ENCODE assay signal across 9 cellular contexts in genomic region chr12:6551063-6551461, GRCh38. TPM values are rescaled to one million over a fixed set of nuclear protein-coding genes. Genes with fewer than 3 reads are reported as not detected.
A peak's percentile ranks its signal among the peaks of the same experiment; 100 is the strongest.
DNase-seq lines count a peak whose midpoint lies in the region; ATAC-seq and TF ChIP-seq lines count a peak whose summit lies in the region.
"Had no signal": no experiment of that assay in that cellular context is flagged by ENCODE, and none has a peak within 500 bp of the region (broad histone marks: within the 10 kb centered on the region; RNA-seq: fewer than 3 reads in every experiment).

No MANE protein-coding gene starts in this region.

- H3K36me3 ChIP-seq in left ventricle myocardium inferior: peaks cover 36% of the 10 kb centered on the region

- intact Hi-C loops in left ventricle myocardium inferior (cut with micrococcal nuclease) (no loop called here), posterior vena cava (cut with DNase I) (no loop called here)

- ATAC-seq in HG02610 (IDR thresholded peaks at IDR 0.05; ENCODE audit: unreplicated experiment): no peak

- no peaks in the 10 kb centered on the region for H3K9me3 ChIP-seq in left ventricle myocardium inferior (replicated peaks)

- H3K27me3 ChIP-seq in left ventricle myocardium inferior (ENCODE audit: low read depth): no peaks in the 10 kb centered on the region

- peaks cover 91% of the 10 kb centered on the region for H3K4me1 ChIP-seq in left ventricle myocardium inferior

- H3K27ac ChIP-seq in angular gyrus (ENCODE audit: low read depth, low read length): peak overlapping the region; percentile 96
- peak overlapping the region; percentile 94 for H3K27ac ChIP-seq in left ventricle myocardium inferior (replicated peaks)

- peak; percentile 65 for DNase-seq in AG20443 (ENCODE audit: low spot score)
- peak; percentile 82 for DNase-seq in left ventricle myocardium inferior
- peak; percentile 95 for DNase-seq in posterior vena cava (ENCODE audit: low spot score)
- no peak for DNase-seq in GM10266 (ENCODE audit: extremely low spot score)
- no peak for DNase-seq in DMS53 treated with DMSO at 0.1 percent for 48 hours (lab: John Stamatoyannopoulos, UW; ENCODE audit: unreplicated experiment)
- no peak for DNase-seq in activated naive CD4-positive, alpha-beta T cell (lab: John Stamatoyannopoulos, UW)
- DNase-seq: NCI-H187 treated with DMSO at 0.1 percent for 48 hours had no signal

- peak overlapping the region; percentile 95 for H3K4me3 ChIP-seq in left ventricle myocardium inferior

- TF ChIP-seq CTCF in left ventricle myocardium inferior (IDR thresholded peaks at IDR 0.05; ENCODE audit: borderline replicate concordance): no peak
- no peak for TF ChIP-seq CTCF in GM10266 (IDR thresholded peaks at IDR 0.05; ENCODE audit: control insufficient read depth, insufficient read depth, low read depth, missing control alignments)

RNA-seq across cellular contexts. Expression of gene IFFO1, which starts 4.8 kb away (rescaled TPM):
- 14.4 TPM for total RNA-seq in left ventricle myocardium inferior
- 10 to 100 TPM; 26.4 to 33.0 TPM for total RNA-seq in posterior vena cava

RNA-seq across cellular contexts. Expression of gene GAPDH, which starts 16.7 kb away (rescaled TPM):
- total RNA-seq in left ventricle myocardium inferior (4,161 TPM), posterior vena cava (1,000 to 10,000 TPM; 2,037 to 2,666 TPM)

RNA-seq across cellular contexts. Expression of gene NOP2, which starts 17.0 kb away (rescaled TPM):
- 15.3 TPM for total RNA-seq in left ventricle myocardium inferior
- total RNA-seq in posterior vena cava: 10 to 100 TPM; 18.6 to 27.1 TPM

RNA-seq across cellular contexts. Expression of gene CHD4, which starts 56.1 kb away (rescaled TPM):
- total RNA-seq in left ventricle myocardium inferior: 151 TPM
- total RNA-seq in posterior vena cava: 100 to 1,000 TPM; 160 to 169 TPM

RNA-seq across cellular contexts. Expression of gene NCAPD2, which starts 57.2 kb away (rescaled TPM):
- total RNA-seq in left ventricle myocardium inferior: 9.2 TPM
- total RNA-seq in posterior vena cava: 10 to 100 TPM; 14.4 to 16.3 TPM

Comparison
In these comparisons a context has a peak if more than half of its experiments do, and no peak if none do; other contexts are left out.
1. DNase-seq: peak in AG20443 (single experiment), left ventricle myocardium inferior (single experiment) and posterior vena cava (single experiment); none in GM10266 (single experiment), DMS53 treated with DMSO at 0.1 percent for 48 hours (single experiment) and activated naive CD4-positive, alpha-beta T cell (0 of 4).